Comparison of ENCODE assay signal across 9 cellular contexts in genomic region chr1:19169642-19170041, GRCh38. TPM values are rescaled to one million over a fixed set of nuclear protein-coding genes. Genes with fewer than 3 reads are reported as not detected.
DNase-seq lines count a peak whose midpoint lies in the region; ATAC-seq and TF ChIP-seq lines count a peak whose summit lies in the region.
"Had no signal": no experiment of that assay in that cellular context is flagged by ENCODE, and none has a peak within 500 bp of the region (broad histone marks: within the 10 kb centered on the region; RNA-seq: fewer than 3 reads in every experiment).

No MANE protein-coding gene starts in this region.

- no peaks in the 10 kb centered on the region for H3K9me3 ChIP-seq in SK-N-SH

- H3K4me2 ChIP-seq in SK-N-SH: peak overlapping the region; percentile 8; the same call in 1 of the 2 replicates

- CTCF ChIA-PET in SK-N-SH (lab: Yijun Ruan, JAX): interaction anchor here (0.6 to 1.6 kb wide), 8 partner anchors 9 to 294 kb away, joined by 3 to 5 read pairs (median 3); no protein-coding TSS in a partner anchor

- peaks cover 58% of the 10 kb centered on the region for H3K36me3 Mint-ChIP-seq in mesothelial cell of epicardium

- no peak overlapping the region for H3K4me3 Mint-ChIP-seq in mesothelial cell of epicardium

- intact Hi-C loops in sciatic nerve (cut with DNase I): no loop called here

- H3K4me1 Mint-ChIP-seq in mesothelial cell of epicardium: peaks cover 15% of the 10 kb centered on the region

- peaks cover 7% of the 10 kb centered on the region; the same call in 1 of the 2 replicates for H3K79me2 ChIP-seq in SK-N-SH (ENCODE audit: insufficient read depth)

- H3K4me1 ChIP-seq in SK-N-SH (ENCODE audit: control insufficient read depth in 1 of 2, insufficient read depth in 2 of 2, low read depth in 1 of 2, low read length in 1 of 2): peaks cover 0 to 16% of the 10 kb centered on the region in 2 experiments; a peak in 2 of 4 replicates

- no peak overlapping the region for H2AFZ ChIP-seq in SK-N-SH (ENCODE audit: low read depth)

- no peak for TF ChIP-seq RAD21 in SK-N-SH (IDR thresholded peaks at IDR 0.05; ENCODE audit: low read length)

- H3K9me3 Mint-ChIP-seq in mesothelial cell of epicardium: no peaks in the 10 kb centered on the region

- no peaks in the 10 kb centered on the region for H3K27me3 ChIP-seq in SK-N-SH (ENCODE audit: insufficient read depth)

- no peak for TF ChIP-seq CTCF in GM13976 (IDR thresholded peaks at IDR 0.05; ENCODE audit: borderline replicate concordance, control extremely low read depth, extremely low read depth, insufficient read depth, missing control alignments)
- no peak for TF ChIP-seq CTCF in SK-N-SH (IDR thresholded peaks at IDR 0.05)
- TF ChIP-seq CTCF in mesothelial cell of epicardium (IDR thresholded peaks at IDR 0.05; ENCODE audit: unreplicated experiment): no peak

- DNase-seq in GM13976 (ENCODE audit: low spot score) (peak; percentile 74), SK-N-SH (no peak), inferior parietal cortex (ENCODE audit: extremely low spot score) (peak; percentile 55), mesothelial cell of epicardium (ENCODE audit: low spot score in 2 of 2, unreplicated experiment in 2 of 2) (no peak), sciatic nerve (ENCODE audit: low spot score) (no peak), NCI-H82 treated with DMSO at 0.1 percent for 48 hours (lab: John Stamatoyannopoulos, UW; ENCODE audit: unreplicated experiment) (no peak)
- DNase-seq: NCI-H1930 had no signal

- no peak overlapping the region for H3K27ac Mint-ChIP-seq in mesothelial cell of epicardium

- H3K27ac ChIP-seq in SK-N-SH (ENCODE audit: low read depth in 2 of 2, low read length in 1 of 2): peak overlapping the region in 1 of 2 experiments; percentile 72; a peak in 2 of 4 replicates

- H3K27me3 Mint-ChIP-seq in mesothelial cell of epicardium (ENCODE audit: low read depth): no peaks in the 10 kb centered on the region

- no peak overlapping the region; a peak in 1 of 4 replicates for H3K4me3 ChIP-seq in SK-N-SH (ENCODE audit: low read depth in 2 of 2, low read length in 1 of 2)

- in situ Hi-C loops in GM13976 (cut with MboI; ENCODE audit: low sequenced_read_pairs, unreplicated experiment): no loop called here

- 25% methylated on average over 2 of the region's 2 CpGs for WGBS in SK-N-SH (ENCODE audit: low lambda C conversion rate)

- H3K36me3 ChIP-seq in SK-N-SH (replicated peaks in 1 of 2; ENCODE audit: control insufficient read depth in 1 of 2, insufficient read depth in 2 of 2, low read length in 1 of 2): peaks cover 78 to 84% of the 10 kb centered on the region in 2 experiments

- peaks cover 5% of the 10 kb centered on the region for H4K20me1 ChIP-seq in SK-N-SH (ENCODE audit: insufficient read depth)

- 0 out of 2 replicates have a peak overlapping the region, but pooled peaks have one; percentile 6 for H3K9ac ChIP-seq in SK-N-SH

- no peaks in the 10 kb centered on the region for H3K9me2 ChIP-seq in SK-N-SH

- TF ChIP-seq EP300 in SK-N-SH (IDR thresholded peaks at IDR 0.05; ENCODE audit: borderline replicate concordance in 1 of 2, low read depth in 1 of 2, low read length in 1 of 2): no peak

- ATAC-seq in GM21717 (IDR thresholded peaks at IDR 0.05; ENCODE audit: unreplicated experiment): peak; percentile 67
- ATAC-seq in HG03280 (IDR thresholded peaks at IDR 0.05; ENCODE audit: unreplicated experiment): no peak
- ATAC-seq in sciatic nerve: no peak

- peaks cover 17% of the 10 kb centered on the region for H3F3A ChIP-seq in SK-N-SH (replicated peaks; ENCODE audit: insufficient read depth)

- POLR2A ChIA-PET in SK-N-SH (lab: Yijun Ruan, JAX): no interaction called here

TF ChIP-seq in SK-N-SH, 30 proteins besides CTCF, POLR2A, EP300 and RAD21:
- TF ChIP-seq JUND (IDR thresholded peaks at IDR 0.05) (peak; percentile 55; the same call in 1 of the 2 replicates), FOSL2 (IDR thresholded peaks at IDR 0.05; ENCODE audit: borderline replicate concordance, low read depth) (peak; percentile 69), RCOR1 (IDR thresholded peaks at IDR 0.05; ENCODE audit: low read length) (no peak), TCF12 (IDR thresholded peaks at IDR 0.05) (peak; percentile 38)

RNA-seq across cellular contexts. Expression of gene UBR4, which starts 40.4 kb away (rescaled TPM):
- 51.3 and 68.7 TPM in 2 replicates for polyA plus RNA-seq in SK-N-SH (2012; rRNA removed)
- 25.1 and 30.9 TPM in 2 replicates for polyA plus RNA-seq in SK-N-SH (2012; cell fraction: cytosol; rRNA removed)
- polyA plus RNA-seq in SK-N-SH (2012; cell fraction: nucleus; rRNA removed): 403 and 672 TPM in 2 replicates
- total RNA-seq in mesothelial cell of epicardium: 206 to 222 TPM (median 215 TPM) in 3 replicates
- 161 TPM for total RNA-seq in sciatic nerve

Comparison
In these comparisons a context has a peak if more than half of its experiments do, and no peak if none do; other contexts are left out.
1. DNase-seq: peak in GM13976 (single experiment) and inferior parietal cortex (single experiment); none in SK-N-SH (single experiment), mesothelial cell of epicardium (0 of 2), sciatic nerve (single experiment) and NCI-H82 treated with DMSO at 0.1 percent for 48 hours (single experiment).